In the genomic region with DNA sequence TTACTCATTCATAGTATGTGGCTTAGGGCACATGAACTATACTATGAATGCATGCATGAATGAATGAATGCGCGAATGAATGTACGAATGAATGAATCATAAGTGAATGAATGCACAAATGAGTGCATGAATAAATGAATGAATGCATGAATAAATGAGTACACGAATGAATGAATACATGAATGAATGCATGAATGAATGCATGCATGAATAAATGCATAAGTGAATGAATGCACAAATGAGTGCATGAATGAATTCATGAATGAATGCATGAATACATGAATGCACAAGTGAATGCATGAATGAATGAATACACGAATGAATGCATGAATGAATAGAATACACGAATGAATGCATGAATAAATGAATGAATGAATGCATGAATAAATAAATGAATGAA, we compare ENCODE assay signal across 35 cellular contexts. TPM values are rescaled to one million over a fixed set of nuclear protein-coding genes. Genes with fewer than 3 reads are reported as not detected.
"Had no signal": no experiment of that assay in that cellular context is flagged by ENCODE, and none has a peak within 500 bp of the region (broad histone marks: within the 10 kb centered on the region; RNA-seq: fewer than 3 reads in every experiment).

No MANE protein-coding gene starts in this region.

- H3K36me3 Mint-ChIP-seq: activated CD4-positive, alpha-beta memory T cell treated with anti-CD3 and anti-CD28 coated beads for 36 hours; activated naive CD8-positive, alpha-beta T cell treated with anti-CD3 and anti-CD28 coated beads for 36 hours had no signal

- ATAC-seq: activated CD8-positive, alpha-beta T cell treated with anti-CD3 and anti-CD28 coated beads for 36 hours; activated naive CD4-positive, alpha-beta T cell treated with anti-CD3 and anti-CD28 coated beads, Interleukin-2, amount 50 U/mL, for 72 hours; activated T-cell treated with anti-CD3 and anti-CD28 coated beads, Interleukin-2, amount 50 U/mL, for 4 hours; activated T-cell treated with anti-CD3 and anti-CD28 coated beads, Interleukin-2, amount 50 U/mL, for 72 hours; activated T-helper 17 cell treated with anti-CD3 and anti-CD28 coated beads, Interleukin-2, amount 50 U/mL, for 72 hours; body of pancreas had no signal

- H3K4me1 ChIP-seq: body of pancreas, breast epithelium had no signal

- H3K27ac ChIP-seq: adrenal gland, body of pancreas, brain microvascular endothelial cell, breast epithelium, VCaP had no signal

- H3K4me3 ChIP-seq: adrenal gland, body of pancreas, breast epithelium had no signal

- H3K9me3 Mint-ChIP-seq: activated B cell treated with CpG ODN at 0.5 μM for 24 hours; activated CD4-positive, alpha-beta memory T cell treated with anti-CD3 and anti-CD28 coated beads for 36 hours; activated CD4-positive, alpha-beta T cell treated with anti-CD3 and anti-CD28 coated beads, Interleukin-2, amount 10 ng/mL, durations not matched to agents 24 days and 14 days; activated CD8-positive, alpha-beta T cell treated with anti-CD3 and anti-CD28 coated beads for 36 hours; activated naive CD4-positive, alpha-beta T cell treated with anti-CD3 and anti-CD28 coated beads for 36 hours; activated naive CD4-positive, alpha-beta T cell treated with anti-CD3 and anti-CD28 coated beads, Interleukin-2, amount 50 U/mL, for 72 hours; activated naive CD8-positive, alpha-beta T cell treated with anti-CD3 and anti-CD28 coated beads for 36 hours; activated T-cell treated with anti-CD3 and anti-CD28 coated beads, Interleukin-2, amount 50 U/mL, for 4 hours; activated T-cell treated with anti-CD3 and anti-CD28 coated beads, Interleukin-2, amount 50 U/mL, for 72 hours; activated T-helper 1 cell treated with anti-CD3 and anti-CD28 coated beads, Interleukin-12 subunit alpha, Interleukin-12 subunit beta, Interleukin-2, Interleukin-4 antibody, amounts not matched to agents 30 ng/mL and 10 ng/mL and 1 ng/mL, durations not matched to agents 14 hours and 24 hours and 36 hours; activated T-helper 17 cell treated with anti-CD3 and anti-CD28 coated beads, Interleukin-2, amount 50 U/mL, for 72 hours; T-helper 1 cell treated with Interleukin-12 subunit alpha and Interleukin-12 subunit beta and Interleukin-4 antibody, amounts not matched to agents 30 μg/mL and 1 μg/mL, for 36 hours; T-helper 2 cell treated with Interferon-gamma antibody and Interleukin-4, amounts not matched to agents 5 μg/mL and 100 μg/mL, for 36 hours had no signal

- H3K27me3 ChIP-seq: brain microvascular endothelial cell had no signal

- H3K27ac Mint-ChIP-seq: activated B cell treated with CpG ODN at 0.5 μM for 24 hours; activated CD4-positive, alpha-beta memory T cell treated with anti-CD3 and anti-CD28 coated beads for 36 hours; activated CD4-positive, alpha-beta T cell treated with anti-CD3 and anti-CD28 coated beads, Interleukin-2, amount 10 ng/mL, durations not matched to agents 24 days and 14 days; activated CD8-positive, alpha-beta T cell treated with anti-CD3 and anti-CD28 coated beads for 36 hours; activated naive CD4-positive, alpha-beta T cell treated with anti-CD3 and anti-CD28 coated beads for 36 hours; activated naive CD4-positive, alpha-beta T cell treated with anti-CD3 and anti-CD28 coated beads, Interleukin-2, amount 50 U/mL, for 72 hours; activated naive CD8-positive, alpha-beta T cell treated with anti-CD3 and anti-CD28 coated beads for 36 hours; activated T-cell treated with anti-CD3 and anti-CD28 coated beads, Interleukin-2, amount 50 U/mL, for 72 hours; activated T-helper 1 cell treated with anti-CD3 and anti-CD28 coated beads, Interleukin-12 subunit alpha, Interleukin-12 subunit beta, Interleukin-2, Interleukin-4 antibody, amounts not matched to agents 30 ng/mL and 10 ng/mL and 1 ng/mL, durations not matched to agents 14 hours and 24 hours and 36 hours; activated T-helper 17 cell treated with anti-CD3 and anti-CD28 coated beads, Interleukin-2, amount 50 U/mL, for 72 hours; T-helper 1 cell treated with Interleukin-12 subunit alpha and Interleukin-12 subunit beta and Interleukin-4 antibody, amounts not matched to agents 30 μg/mL and 1 μg/mL, for 36 hours; T-helper 2 cell treated with Interferon-gamma antibody and Interleukin-4, amounts not matched to agents 5 μg/mL and 100 μg/mL, for 36 hours had no signal

- H3K36me3 ChIP-seq: adrenal gland, brain microvascular endothelial cell, breast epithelium had no signal

- H3K9me3 ChIP-seq: adrenal gland, body of pancreas, breast epithelium had no signal

- FAIRE-seq: astrocyte, TTC549 had no signal

- H3K4me3 Mint-ChIP-seq: activated B cell treated with CpG ODN at 0.5 μM for 24 hours; activated CD4-positive, alpha-beta memory T cell treated with anti-CD3 and anti-CD28 coated beads for 36 hours; activated CD4-positive, alpha-beta T cell treated with anti-CD3 and anti-CD28 coated beads, Interleukin-2, amount 10 ng/mL, durations not matched to agents 24 days and 14 days; activated CD8-positive, alpha-beta T cell treated with anti-CD3 and anti-CD28 coated beads for 36 hours; activated naive CD4-positive, alpha-beta T cell treated with anti-CD3 and anti-CD28 coated beads for 36 hours; activated naive CD8-positive, alpha-beta T cell treated with anti-CD3 and anti-CD28 coated beads for 36 hours; activated T-cell treated with anti-CD3 and anti-CD28 coated beads, Interleukin-2, amount 50 U/mL, for 4 hours; activated T-cell treated with anti-CD3 and anti-CD28 coated beads, Interleukin-2, amount 50 U/mL, for 72 hours; activated T-helper 1 cell treated with anti-CD3 and anti-CD28 coated beads, Interleukin-12 subunit alpha, Interleukin-12 subunit beta, Interleukin-2, Interleukin-4 antibody, amounts not matched to agents 30 ng/mL and 10 ng/mL and 1 ng/mL, durations not matched to agents 14 hours and 24 hours and 36 hours; activated T-helper 17 cell treated with anti-CD3 and anti-CD28 coated beads, Interleukin-2, amount 50 U/mL, for 72 hours; T-helper 1 cell treated with Interleukin-12 subunit alpha and Interleukin-12 subunit beta and Interleukin-4 antibody, amounts not matched to agents 30 μg/mL and 1 μg/mL, for 36 hours; T-helper 2 cell treated with Interferon-gamma antibody and Interleukin-4, amounts not matched to agents 5 μg/mL and 100 μg/mL, for 36 hours had no signal

- H3K4me1 Mint-ChIP-seq: activated B cell treated with CpG ODN at 0.5 μM for 24 hours; activated CD4-positive, alpha-beta T cell treated with anti-CD3 and anti-CD28 coated beads, Interleukin-2, amount 10 ng/mL, durations not matched to agents 24 days and 14 days; activated naive CD8-positive, alpha-beta T cell treated with anti-CD3 and anti-CD28 coated beads for 36 hours; activated T-helper 17 cell treated with anti-CD3 and anti-CD28 coated beads, Interleukin-2, amount 50 U/mL, for 72 hours had no signal

- DNase-seq: activated B cell treated with CpG ODN at 0.5 μM for 24 hours; activated CD4-positive, alpha-beta memory T cell treated with anti-CD3 and anti-CD28 coated beads for 36 hours; activated CD4-positive, alpha-beta T cell treated with anti-CD3 and anti-CD28 coated beads for 4 hours; activated CD4-positive, alpha-beta T cell treated with anti-CD3 and anti-CD28 coated beads, Interleukin-2, amount 10 ng/mL, durations not matched to agents 24 days and 14 days; activated CD4-positive, alpha-beta T cell treated with anti-CD3 and anti-CD28 coated beads, Interleukin-2, amount 50 U/mL, for 1 hour; activated CD4-positive, alpha-beta T cell treated with anti-CD3 and anti-CD28 coated beads, Interleukin-2, amount 50 U/mL, for 4 hours; activated CD4-positive, CD25-positive, alpha-beta regulatory T cell treated with anti-CD3 and anti-CD28 coated beads, Interleukin-2, amount 50 U/mL, for 72 hours; activated CD8-positive, alpha-beta memory T cell treated with anti-CD3 and anti-CD28 coated beads, Interleukin-2, amount 50 U/mL, for 4 hours; activated CD8-positive, alpha-beta T cell treated with anti-CD3 and anti-CD28 coated beads for 36 hours; activated gamma-delta T cell treated with Interleukin-2 at 50 U/mL for 16 hours; activated naive CD4-positive, alpha-beta T cell; activated naive CD4-positive, alpha-beta T cell treated with anti-CD3 and anti-CD28 coated beads for 36 hours; activated naive CD4-positive, alpha-beta T cell treated with anti-CD3 and anti-CD28 coated beads, Interleukin-2, amount 50 U/mL, for 16 hours; activated naive CD8-positive, alpha-beta T cell treated with anti-CD3 and anti-CD28 coated beads for 36 hours; activated T-cell treated with anti-CD3 and anti-CD28 coated beads for 4 hours; activated T-cell treated with anti-CD3 and anti-CD28 coated beads, Interleukin-2, amount 50 U/mL, for 1 hour; activated T-cell treated with anti-CD3 and anti-CD28 coated beads, Interleukin-2, amount 50 U/mL, for 72 hours; amniotic stem cell; body of pancreas; brain microvascular endothelial cell; central memory CD4-positive, alpha-beta T cell; T-helper 2 cell; T-helper 9 cell had no signal

RNA-seq across cellular contexts. Expression of gene FCN1, which starts 52.5 kb away (rescaled TPM):
- total RNA-seq: activated CD4-positive, alpha-beta memory T cell treated with anti-CD3 and anti-CD28 coated beads for 36 hours; activated CD4-positive, alpha-beta T cell treated with anti-CD3 and anti-CD28 coated beads, Interleukin-2, amount 10 ng/mL, durations not matched to agents 24 days and 14 days; activated CD8-positive, alpha-beta memory T cell treated with anti-CD3 and anti-CD28 coated beads for 36 hours; activated CD8-positive, alpha-beta T cell treated with anti-CD3 and anti-CD28 coated beads for 36 hours; activated naive CD4-positive, alpha-beta T cell treated with anti-CD3 and anti-CD28 coated beads for 36 hours; activated naive CD4-positive, alpha-beta T cell treated with anti-CD3 and anti-CD28 coated beads, Interleukin-2, amount 50 U/mL, for 72 hours; activated naive CD8-positive, alpha-beta T cell treated with anti-CD3 and anti-CD28 coated beads for 36 hours; activated T-cell treated with anti-CD3 and anti-CD28 coated beads, Interleukin-2, amount 50 U/mL, for 4 hours; activated T-cell treated with anti-CD3 and anti-CD28 coated beads, Interleukin-2, amount 50 U/mL, for 72 hours; activated T-helper 1 cell treated with anti-CD3 and anti-CD28 coated beads, Interleukin-12 subunit alpha, Interleukin-12 subunit beta, Interleukin-2, Interleukin-4 antibody, amounts not matched to agents 30 ng/mL and 10 ng/mL and 1 ng/mL, durations not matched to agents 14 hours and 24 hours and 36 hours; activated T-helper 17 cell treated with anti-CD3 and anti-CD28 coated beads, Interleukin-2, amount 50 U/mL, for 72 hours; astrocyte; body of pancreas had no signal
